ENCODE assay signal across 16 cellular contexts in the genomic region with DNA sequence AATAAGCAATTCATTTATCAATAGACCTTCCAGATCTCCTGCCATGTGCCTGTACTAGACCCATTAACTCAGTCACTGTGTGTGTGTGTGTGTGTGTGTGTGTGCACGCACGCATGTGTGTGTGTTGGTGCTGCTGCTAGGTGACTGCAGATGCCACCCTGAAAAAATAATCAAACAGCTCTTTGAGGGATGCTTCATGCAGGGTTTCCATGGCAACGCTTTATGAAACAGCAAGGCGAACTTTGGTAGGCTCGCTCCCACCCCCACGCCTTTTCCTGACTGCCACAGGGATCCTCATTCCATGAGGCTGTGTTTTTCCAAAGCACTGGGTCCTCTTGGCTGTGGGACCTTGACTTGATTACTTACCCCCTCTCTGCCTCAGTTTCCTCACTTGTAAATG.
"Had no signal": no experiment of that assay in that cellular context is flagged by ENCODE, and none has a peak within 500 bp of the region (broad histone marks: within the 10 kb centered on the region; RNA-seq: fewer than 3 reads in every experiment).

No MANE protein-coding gene starts in this region.

- H3K4me3 ChIP-seq: gastroesophageal sphincter, left ventricle myocardium inferior, prostate gland, spleen, thoracic aorta, upper lobe of right lung had no signal

- H3K27me3 ChIP-seq: neutrophil, spleen, upper lobe of right lung had no signal

- ATAC-seq: gastroesophageal sphincter; naive thymus-derived CD8-positive, alpha-beta T cell; sciatic nerve; stimulated activated naive CD8-positive, alpha-beta T cell treated with anti-CD3 and anti-CD28 coated beads, Interleukin-15, amount 100 ng/mL, for 72 hours; T-cell; upper lobe of right lung had no signal

- H3K4me1 ChIP-seq: gastroesophageal sphincter, left ventricle myocardium inferior, prostate gland, spleen, upper lobe of right lung had no signal

- H3K36me3 ChIP-seq: gastroesophageal sphincter, left ventricle myocardium inferior, neutrophil, prostate gland, spleen, thoracic aorta, upper lobe of right lung had no signal

- DNase-seq: activated CD4-positive, CD25-positive, alpha-beta regulatory T cell treated with anti-CD3 and anti-CD28 coated beads, Interleukin-2, amount 50 U/mL, for 72 hours; activated naive CD4-positive, alpha-beta T cell; activated naive CD8-positive, alpha-beta T cell treated with anti-CD3 and anti-CD28 coated beads, Interleukin-2, amount 10 ng/mL, durations not matched to agents 7 days and 5 days; kidney; left ventricle myocardium inferior; naive thymus-derived CD8-positive, alpha-beta T cell; spleen; stimulated activated naive CD8-positive, alpha-beta T cell treated with anti-CD3 and anti-CD28 coated beads, Interleukin-15, amount 100 ng/mL, for 72 hours; T-cell; T-helper 9 cell; upper lobe of right lung had no signal

- H3K9me3 ChIP-seq: gastroesophageal sphincter, left ventricle myocardium inferior, neutrophil, prostate gland, spleen, thoracic aorta, upper lobe of right lung had no signal

- H3K27ac ChIP-seq: gastroesophageal sphincter, left ventricle myocardium inferior, neutrophil, prostate gland, spleen, thoracic aorta, upper lobe of right lung had no signal
